15 cellular contexts compared by ENCODE assay signal in the genomic region with DNA sequence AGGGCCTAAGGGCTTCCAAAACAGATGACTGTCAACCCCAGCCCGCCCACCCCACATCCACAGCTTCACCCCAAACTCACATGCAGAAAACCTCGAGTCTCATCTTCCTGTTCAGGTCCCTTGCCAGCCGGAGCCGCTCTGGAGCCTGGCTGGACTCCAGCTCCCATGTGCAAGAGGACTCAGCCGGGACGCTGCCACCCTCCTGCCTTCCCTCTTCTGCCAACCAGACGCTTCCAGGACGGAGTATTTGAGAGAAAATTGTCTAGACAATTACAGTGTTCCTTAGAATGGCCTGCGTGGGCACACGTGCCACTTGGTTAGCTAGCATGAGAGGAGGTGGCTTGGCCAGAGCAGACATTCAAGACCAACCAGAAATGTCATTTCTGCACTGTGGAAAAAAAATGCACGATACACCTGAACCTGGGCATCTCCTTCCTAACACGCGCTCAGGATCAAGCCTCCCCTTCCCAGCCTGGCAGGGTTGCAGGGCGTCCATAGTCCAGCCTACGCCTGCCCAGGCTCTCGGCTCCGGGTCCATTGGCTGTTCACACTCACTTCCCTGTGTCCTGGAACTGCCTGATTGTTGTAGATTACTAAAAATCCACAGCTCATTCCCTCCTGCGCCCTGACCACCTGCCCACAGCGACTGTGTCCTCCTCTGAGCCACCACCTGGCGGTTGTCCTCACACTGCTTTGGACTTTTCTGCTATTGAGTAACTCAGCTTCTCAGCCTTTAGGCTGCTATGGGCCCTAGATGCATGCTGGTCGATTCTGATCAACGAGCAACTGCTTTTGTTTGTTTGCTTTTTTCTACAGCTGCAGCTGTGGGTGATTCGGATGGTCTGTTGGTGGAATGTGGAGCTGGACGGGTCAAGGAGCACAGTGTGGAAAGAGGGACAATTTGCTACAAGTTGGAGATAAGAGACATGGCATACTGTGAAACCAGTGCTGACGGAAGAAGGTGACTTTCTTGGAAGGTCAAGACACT. TPM values are rescaled to one million over a fixed set of nuclear protein-coding genes. Genes with fewer than 3 reads are reported as not detected.
DNase-seq lines count a peak whose midpoint lies in the region; ATAC-seq and TF ChIP-seq lines count a peak whose summit lies in the region.
"Had no signal": no experiment of that assay in that cellular context is flagged by ENCODE, and none has a peak within 500 bp of the region (broad histone marks: within the 10 kb centered on the region; RNA-seq: fewer than 3 reads in every experiment).

A gene with protein sequence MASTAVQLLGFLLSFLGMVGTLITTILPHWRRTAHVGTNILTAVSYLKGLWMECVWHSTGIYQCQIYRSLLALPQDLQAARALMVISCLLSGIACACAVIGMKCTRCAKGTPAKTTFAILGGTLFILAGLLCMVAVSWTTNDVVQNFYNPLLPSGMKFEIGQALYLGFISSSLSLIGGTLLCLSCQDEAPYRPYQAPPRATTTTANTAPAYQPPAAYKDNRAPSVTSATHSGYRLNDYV (minus strand): TSS at position 708 of the 988 bp plus-strand sequence. CDS start 18,427 bp downstream, outside the sequence.

- no peaks in the 10 kb centered on the region for H3K9me3 ChIP-seq in mammary epithelial cell (replicated peaks; ENCODE audit: insufficient read depth, low read length)
- H3K9me3 ChIP-seq in body of pancreas, result no peaks in the 10 kb centered on the region
- no peaks in the 10 kb centered on the region for H3K9me3 ChIP-seq in lower lobe of right lung

- TF ChIP-seq CTCF in mammary epithelial cell (conservative IDR thresholded peaks at IDR 0.05 in 1 of 2, IDR thresholded peaks at IDR 0.05 in 1 of 2; ENCODE audit: extremely low read depth in 1 of 2, insufficient read depth in 1 of 2, low read depth in 1 of 2, low read length in 2 of 2), result no peak
- TF ChIP-seq CTCF in MCF 10A (IDR thresholded peaks at IDR 0.05; ENCODE audit: unreplicated experiment), result no peak
- TF ChIP-seq CTCF in body of pancreas (IDR thresholded peaks at IDR 0.05), result peak in 3 of 7 experiments; percentile 17 to 19 (median 17)
- TF ChIP-seq CTCF in lower lobe of right lung (IDR thresholded peaks at IDR 0.05), result no peak
- TF ChIP-seq CTCF in type B pancreatic cell (conservative IDR thresholded peaks at IDR 0.05), result no peak

- H3K27me3 Mint-ChIP-seq in MCF 10A (ENCODE audit: insufficient read depth, unreplicated experiment) (no peaks in the 10 kb centered on the region), type B pancreatic cell (peaks cover 3% of the 10 kb centered on the region)

- H3K36me3 ChIP-seq in mammary epithelial cell (ENCODE audit: insufficient read depth, low read length) (no peaks in the 10 kb centered on the region), body of pancreas (replicated peaks in 1 of 2; ENCODE audit: insufficient read depth in 1 of 2, low read depth in 2 of 2) (no peaks in the 10 kb centered on the region), lower lobe of right lung (no peaks in the 10 kb centered on the region)

- peak; percentile 51 for ATAC-seq in body of pancreas
- peak; percentile 29 to 43 for ATAC-seq in lower lobe of right lung
- no peak for ATAC-seq in HG02885 (IDR thresholded peaks at IDR 0.05; ENCODE audit: poor library complexity, unreplicated experiment)
- ATAC-seq: natural killer cell had no signal

- dilution Hi-C loops in mammary epithelial cell (cut with HindIII; ENCODE audit: low sequenced_read_pairs), result loop anchor here (5.0 kb wide), 1 partner anchor 93 kb away; no protein-coding TSS in a partner anchor

- H3K27me3 ChIP-seq in mammary epithelial cell (ENCODE audit: insufficient read depth, low read length), result no peaks in the 10 kb centered on the region
- H3K27me3 ChIP-seq in body of pancreas, result no peaks in the 10 kb centered on the region
- no peaks in the 10 kb centered on the region for H3K27me3 ChIP-seq in lower lobe of right lung (ENCODE audit: low read depth)

- no peak within 1 kb of the TSS for H3K4me3 Mint-ChIP-seq in MCF 10A (ENCODE audit: unreplicated experiment)
- no peak within 1 kb of the TSS for H3K4me3 Mint-ChIP-seq in type B pancreatic cell
- H3K4me3 Mint-ChIP-seq: activated CD4-positive, alpha-beta memory T cell treated with anti-CD3 and anti-CD28 coated beads, Interleukin-2, amount 10 ng/mL, durations not matched to agents 7 days and 5 days; immature natural killer cell; natural killer cell had no signal

- in situ Hi-C loops in mammary epithelial cell (cut with MboI; ENCODE audit: low sequenced_read_pairs in 2 of 2), result no loop called here

- H3K36me3 Mint-ChIP-seq in MCF 10A (ENCODE audit: insufficient read depth, unreplicated experiment), result peaks cover 5% of the 10 kb centered on the region
- no peaks in the 10 kb centered on the region for H3K36me3 Mint-ChIP-seq in type B pancreatic cell
- H3K36me3 Mint-ChIP-seq: immature natural killer cell, natural killer cell had no signal

- H3K4me1 Mint-ChIP-seq in MCF 10A (ENCODE audit: insufficient read depth, unreplicated experiment) (peaks cover 6% of the 10 kb centered on the region), type B pancreatic cell (ENCODE audit: unreplicated experiment) (peaks cover 6% of the 10 kb centered on the region)
- H3K4me1 Mint-ChIP-seq: immature natural killer cell, natural killer cell had no signal

- H3K4me1 ChIP-seq in mammary epithelial cell (ENCODE audit: insufficient read depth, low read length) (peaks cover 11% of the 10 kb centered on the region), body of pancreas (peaks cover 35% of the 10 kb centered on the region), lower lobe of right lung (peaks cover 4% of the 10 kb centered on the region)

- H3K4me3 ChIP-seq in mammary epithelial cell (replicated peaks in 1 of 3; ENCODE audit: insufficient read depth in 1 of 3, low read depth in 2 of 3, low read length in 3 of 3), result no peak within 1 kb of the TSS
- no peak within 1 kb of the TSS for H3K4me3 ChIP-seq in body of pancreas
- H3K4me3 ChIP-seq in lower lobe of right lung, result no peak within 1 kb of the TSS

- DNase-seq in mammary epithelial cell, result no peak
- no peak for DNase-seq in MCF 10A (ENCODE audit: unreplicated experiment)
- peak in 3 of 4 donors; percentile 23 to 55 (median 51) for DNase-seq in body of pancreas
- no peak for DNase-seq in lower lobe of right lung
- no peak for DNase-seq in type B pancreatic cell (ENCODE audit: extremely low spot score, unreplicated experiment)
- no peak for DNase-seq in superior temporal gyrus (ENCODE audit: extremely low spot score)
- DNase-seq in activated CD4-positive, alpha-beta T cell treated with anti-CD3 and anti-CD28 coated beads for 4 hours, result no peak
- DNase-seq: activated CD4-positive, alpha-beta memory T cell treated with anti-CD3 and anti-CD28 coated beads, Interleukin-2, amount 10 ng/mL, durations not matched to agents 7 days and 5 days; activated naive CD4-positive, alpha-beta T cell treated with Interleukin-2 at 50 U/mL for 16 hours; immature natural killer cell; natural killer cell; NCI-H187 treated with DMSO at 0.1 percent for 48 hours; NK-92 treated with Interleukin-12 subunit alpha and Interleukin-12 subunit beta, amount 100 ng/mL, for 24 hours had no signal

- 54% methylated on average over 25 of the region's 25 CpGs for WGBS in mammary epithelial cell (ENCODE audit: low coverage, missing lambda C conversion rate)
- 42 to 46% methylated on average over 24 to 25 of the region's 25 CpGs for WGBS in body of pancreas, 2 donors

- intact Hi-C loops in mammary epithelial cell (cut with micrococcal nuclease), result loop anchor here (5.0 kb wide), 1 partner anchor 47 kb away; no protein-coding TSS in a partner anchor
- intact Hi-C loops in MCF 10A (cut with micrococcal nuclease), result loop anchor here (2.0 kb wide), 1 partner anchor 49 kb away; no protein-coding TSS in a partner anchor
- intact Hi-C loops in body of pancreas (cut with DNase I), result no loop called here
- intact Hi-C loops in lower lobe of right lung (cut with DNase I), result no loop called here

- H3K27ac Mint-ChIP-seq in MCF 10A (ENCODE audit: low read depth, unreplicated experiment) (no peak within 1 kb of the TSS), type B pancreatic cell (peak within 1 kb of the TSS; percentile 5)
- H3K27ac Mint-ChIP-seq: activated CD4-positive, alpha-beta memory T cell treated with anti-CD3 and anti-CD28 coated beads, Interleukin-2, amount 10 ng/mL, durations not matched to agents 7 days and 5 days; immature natural killer cell; natural killer cell had no signal

- H2AFZ ChIP-seq in mammary epithelial cell (ENCODE audit: low read depth, low read length), result peak within 1 kb of the TSS; percentile 46

- H3K27ac ChIP-seq in mammary epithelial cell (ENCODE audit: insufficient read depth, low read depth, low read length) (no peak within 1 kb of the TSS), body of pancreas (peak within 1 kb of the TSS in 3 of 4 donors; percentile 27 to 42 (median 41)), lower lobe of right lung (no peak within 1 kb of the TSS)
- H3K27ac ChIP-seq: KMS-11 had no signal

- no peak for TF ChIP-seq POLR2A in body of pancreas (IDR thresholded peaks at IDR 0.05)

- H3K9ac ChIP-seq in mammary epithelial cell (ENCODE audit: insufficient read depth, low read length), result no peak within 1 kb of the TSS
- H3K9ac ChIP-seq: KMS-11 had no signal

- no peak within 1 kb of the TSS for H3K4me2 ChIP-seq in mammary epithelial cell (ENCODE audit: insufficient read depth, low read depth, low read length)
- H3K4me2 ChIP-seq: KMS-11 had no signal

- H3K79me2 ChIP-seq in mammary epithelial cell (ENCODE audit: insufficient read depth, low read length), result no peaks in the 10 kb centered on the region

- POLR2A ChIA-PET in MCF 10A (lab: Yijun Ruan, JAX), result interaction anchor here (0.6 kb wide), 1 partner anchor 15 kb away, joined by 3 read pairs; no protein-coding TSS in a partner anchor

- BruUV-seq in mammary epithelial cell (replicated peaks; lab: Mats Ljungman, UMichigan) (no TSS peak), MCF 10A (replicated peaks; lab: Mats Ljungman, UMichigan) (no TSS peak)

- no peaks in the 10 kb centered on the region for H4K20me1 ChIP-seq in mammary epithelial cell (ENCODE audit: insufficient read depth, low read length)

- no peaks in the 10 kb centered on the region for H3K9me3 Mint-ChIP-seq in MCF 10A (ENCODE audit: unreplicated experiment)
- no peaks in the 10 kb centered on the region for H3K9me3 Mint-ChIP-seq in type B pancreatic cell
- H3K9me3 Mint-ChIP-seq: activated CD4-positive, alpha-beta memory T cell treated with anti-CD3 and anti-CD28 coated beads, Interleukin-2, amount 10 ng/mL, durations not matched to agents 7 days and 5 days; immature natural killer cell; natural killer cell had no signal

- CTCF ChIA-PET in mammary epithelial cell (lab: Charles Lee; ENCODE audit: low non-redundant PET) (no interaction called here), MCF 10A (lab: Yijun Ruan, JAX) (interaction anchor here (0.5 to 1.6 kb wide), 5 partner anchors 10 to 767 kb away, joined by 3 to 5 read pairs (median 3); no protein-coding TSS in a partner anchor)

RNA-seq across cellular contexts. Expression of the gene that starts here (rescaled TPM):
- total RNA-seq in mammary epithelial cell (not detected), MCF 10A (2022) (not detected in 2 replicates), body of pancreas (under 1 TPM in 1 of 2 donors, not detected in 1; 0.26 TPM), lower lobe of right lung (not detected), type B pancreatic cell (ENCODE audit: low replicate concordance) (not detected in 2 replicates)
- not detected for polyA plus RNA-seq in mammary epithelial cell
- not detected for polyA minus RNA-seq in mammary epithelial cell
- total RNA-seq: activated CD4-positive, alpha-beta memory T cell treated with anti-CD3 and anti-CD28 coated beads, Interleukin-2, amount 10 ng/mL, durations not matched to agents 7 days and 5 days; natural killer cell had no signal
- polyA plus RNA-seq: immature natural killer cell had no signal

Comparison
In these comparisons a context has a peak if more than half of its experiments do, and no peak if none do; other contexts are left out.
1. Peak in DNase-seq, ATAC-seq and H3K27ac ChIP-seq in body of pancreas; RNA of the gene not detected or under 1 TPM.
2. Peak in ATAC-seq in lower lobe of right lung; RNA of the gene not detected or under 1 TPM.
3. intact Hi-C loops: an anchor here in mammary epithelial cell (5.0 kb wide) and MCF 10A (2.0 kb wide); none called in body of pancreas and lower lobe of right lung.